Comparison of ENCODE assay signal across 16 cellular contexts in genomic region chr12:109771746-109772621, GRCh38. TPM values are rescaled to one million over a fixed set of nuclear protein-coding genes. Genes with fewer than 3 reads are reported as not detected.
DNase-seq lines count a peak whose midpoint lies in the region; ATAC-seq and TF ChIP-seq lines count a peak whose summit lies in the region.
"Had no signal": no experiment of that assay in that cellular context is flagged by ENCODE, and none has a peak within 500 bp of the region (broad histone marks: within the 10 kb centered on the region; RNA-seq: fewer than 3 reads in every experiment).

No MANE protein-coding gene starts in this region.

- CTCF ChIA-PET in WTC11 (lab: Charles Lee), result interaction anchor here (0.8 to 8.6 kb wide), 13 partner anchors 8 to 344 kb away, joined by 3 to 108 read pairs (median 4); partner anchors contain the start of gene MVK

- peaks cover 0 to 14% (median 4%) of the 10 kb centered on the region in 4 donors for H3K4me1 ChIP-seq in right lobe of liver
- no peaks in the 10 kb centered on the region for H3K4me1 ChIP-seq in SJCRH30

- no peak overlapping the region for H3K4me3 ChIP-seq in AG09309 (ENCODE audit: control insufficient read depth, low read depth, low read length)
- no peak overlapping the region for H3K4me3 ChIP-seq in right lobe of liver
- H3K4me3 ChIP-seq in SJCRH30, result no peak overlapping the region

- POLR2A ChIA-PET in WTC11 (lab: Charles Lee), result interaction anchor here (0.7 kb wide), 1 partner anchor 53 kb away, joined by 3 read pairs; no protein-coding TSS in a partner anchor

- no peak for TF ChIP-seq POLR2A in right lobe of liver (IDR thresholded peaks at IDR 0.05)
- TF ChIP-seq POLR2A in GM18505 (IDR thresholded peaks at IDR 0.05; ENCODE audit: borderline replicate concordance, extremely low read depth, insufficient read depth, insufficient read length), result no peak

- TF ChIP-seq CTCF in AG09309 (IDR thresholded peaks at IDR 0.05; ENCODE audit: control insufficient read depth, insufficient read depth, low read depth, low read length, missing control alignments) (peak; percentile 10), GM12873 (IDR thresholded peaks at IDR 0.05; ENCODE audit: insufficient read depth, low read depth, low read length, missing control alignments) (peak; percentile 3), WTC11 (IDR thresholded peaks at IDR 0.05) (peak; percentile 26; the same call in 1 of the 2 replicates), right lobe of liver (IDR thresholded peaks at IDR 0.05) (peak in 3 of 4 donors; percentile 12 to 27 (median 19))

- WGBS in right lobe of liver (ENCODE audit: insufficient coverage, low coverage, low lambda C conversion rate, missing lambda C conversion rate), result 59% methylated on average over 4 of the region's 17 CpGs

- H3K27me3 ChIP-seq in right lobe of liver (no peaks in the 10 kb centered on the region), SJCRH30 (no peaks in the 10 kb centered on the region)

- H3K9me3 ChIP-seq in right lobe of liver, result no peaks in the 10 kb centered on the region
- no peaks in the 10 kb centered on the region for H3K9me3 ChIP-seq in SJCRH30 (replicated peaks)

- H3K36me3 ChIP-seq in right lobe of liver, result no peaks in the 10 kb centered on the region
- H3K36me3 ChIP-seq in SJCRH30, result no peaks in the 10 kb centered on the region

- no peaks in the 10 kb centered on the region for H3K36me3 Mint-ChIP-seq in WTC11
- H3K36me3 Mint-ChIP-seq: naive thymus-derived CD4-positive, alpha-beta T cell had no signal

- H3K4me1 Mint-ChIP-seq in WTC11, result peaks cover 15% of the 10 kb centered on the region; the same call in 1 of the 2 replicates

- no peaks in the 10 kb centered on the region for H3K9me3 Mint-ChIP-seq in WTC11
- H3K9me3 Mint-ChIP-seq: naive thymus-derived CD4-positive, alpha-beta T cell had no signal

- no peak overlapping the region for H3K4me3 Mint-ChIP-seq in WTC11

- DNase-seq in AG09309 (ENCODE audit: low read depth) (no peak), WTC11 (ENCODE audit: low spot score) (no peak), right lobe of liver (peak in 2 of 3 donors; percentile 42 to 45), SJCRH30 (no peak)
- DNase-seq: GDM1, glutamatergic neuron, HCEC 1CT, left colon, NCI-H1105 treated with DMSO at 0.1 percent for 48 hours, NCI-H510A treated with DMSO at 0.1 percent for 48 hours, Right ventricle myocardium superior had no signal

- H3K27ac ChIP-seq in right lobe of liver (no peak overlapping the region), SJCRH30 (no peak overlapping the region)

- ATAC-seq in WTC11, result no peak
- ATAC-seq in right lobe of liver, result no peak
- ATAC-seq in GM18505 (IDR thresholded peaks at IDR 0.05; ENCODE audit: unreplicated experiment), result no peak
- ATAC-seq in HG03135 (IDR thresholded peaks at IDR 0.05; ENCODE audit: unreplicated experiment), result no peak
- ATAC-seq in HG02870 (IDR thresholded peaks at IDR 0.05; ENCODE audit: unreplicated experiment), result no peak
- ATAC-seq: naive thymus-derived CD4-positive, alpha-beta T cell had no signal

- no peaks in the 10 kb centered on the region for H3K27me3 Mint-ChIP-seq in WTC11 (ENCODE audit: low read depth)

- intact Hi-C loops in right lobe of liver (cut with DNase I), result loop anchor here (5.0 to 10.0 kb wide), 4 partner anchors 175 to 337 kb away; no protein-coding TSS in a partner anchor

- H3K27ac Mint-ChIP-seq in WTC11, result no peak overlapping the region

TF ChIP-seq in WTC11, 78 proteins besides CTCF, POLR2A, EP300 and RAD21:
- TF ChIP-seq, protein P1, sequence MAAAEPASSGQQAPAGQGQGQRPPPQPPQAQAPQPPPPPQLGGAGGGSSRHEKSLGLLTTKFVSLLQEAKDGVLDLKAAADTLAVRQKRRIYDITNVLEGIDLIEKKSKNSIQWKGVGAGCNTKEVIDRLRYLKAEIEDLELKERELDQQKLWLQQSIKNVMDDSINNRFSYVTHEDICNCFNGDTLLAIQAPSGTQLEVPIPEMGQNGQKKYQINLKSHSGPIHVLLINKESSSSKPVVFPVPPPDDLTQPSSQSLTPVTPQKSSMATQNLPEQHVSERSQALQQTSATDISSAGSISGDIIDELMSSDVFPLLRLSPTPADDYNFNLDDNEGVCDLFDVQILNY (CRISPR knock-in tag; IDR thresholded peaks at IDR 0.05), result no peak
- TF ChIP-seq E2F4 (CRISPR knock-in tag; IDR thresholded peaks at IDR 0.05; ENCODE audit: borderline replicate concordance, low read depth) (no peak), FOXK1 (CRISPR knock-in tag; IDR thresholded peaks at IDR 0.05) (no peak), JAZF1 (CRISPR knock-in tag; IDR thresholded peaks at IDR 0.05) (no peak), ATF1 (CRISPR knock-in tag; IDR thresholded peaks at IDR 0.05) (no peak), TEAD1 (CRISPR knock-in tag; IDR thresholded peaks at IDR 0.05) (no peak), MXD4 (CRISPR knock-in tag; IDR thresholded peaks at IDR 0.05; ENCODE audit: borderline replicate concordance) (no peak), TCF7 (CRISPR knock-in tag; IDR thresholded peaks at IDR 0.05; ENCODE audit: low read depth) (no peak), MYBL2 (CRISPR knock-in tag; IDR thresholded peaks at IDR 0.05) (no peak), GTF2I (CRISPR knock-in tag; conservative IDR thresholded peaks at IDR 0.05) (no peak), ZBTB21 (CRISPR knock-in tag; IDR thresholded peaks at IDR 0.05; ENCODE audit: borderline replicate concordance) (no peak), SOX15 (CRISPR knock-in tag; IDR thresholded peaks at IDR 0.05) (no peak)
- TF ChIP-seq, protein P2, sequence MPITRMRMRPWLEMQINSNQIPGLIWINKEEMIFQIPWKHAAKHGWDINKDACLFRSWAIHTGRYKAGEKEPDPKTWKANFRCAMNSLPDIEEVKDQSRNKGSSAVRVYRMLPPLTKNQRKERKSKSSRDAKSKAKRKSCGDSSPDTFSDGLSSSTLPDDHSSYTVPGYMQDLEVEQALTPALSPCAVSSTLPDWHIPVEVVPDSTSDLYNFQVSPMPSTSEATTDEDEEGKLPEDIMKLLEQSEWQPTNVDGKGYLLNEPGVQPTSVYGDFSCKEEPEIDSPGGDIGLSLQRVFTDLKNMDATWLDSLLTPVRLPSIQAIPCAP (CRISPR knock-in tag; IDR thresholded peaks at IDR 0.05), result no peak

RNA-seq across cellular contexts. Expression of gene FAM222A, which starts 58.4 kb away (rescaled TPM):
- 1.3 to 1.6 TPM (median 1.6 TPM) in 3 replicates for total RNA-seq in WTC11 (2021)
- 1 to 10 TPM in 5 of 6 experiments, under 1 TPM in 1; 0.34 to 4.3 (median 1.2) TPM for total RNA-seq in right lobe of liver
- 17.5 and 18.9 TPM in 2 replicates for total RNA-seq in SJCRH30 (2014; rRNA removed; shearing (Covaris generic))

Comparison
In these comparisons a context has a peak if more than half of its experiments do, and no peak if none do; other contexts are left out.
1. DNase-seq: peak in right lobe of liver (2 of 3); none in AG09309 (single experiment), WTC11 (single experiment) and SJCRH30 (0 of 2).
2. Peak in every context shown above with its lines, with median percentiles within 50 percentile points of each other: CTCF ChIP-seq.